ENCODE assay signal across 10 cellular contexts in the genomic region with DNA sequence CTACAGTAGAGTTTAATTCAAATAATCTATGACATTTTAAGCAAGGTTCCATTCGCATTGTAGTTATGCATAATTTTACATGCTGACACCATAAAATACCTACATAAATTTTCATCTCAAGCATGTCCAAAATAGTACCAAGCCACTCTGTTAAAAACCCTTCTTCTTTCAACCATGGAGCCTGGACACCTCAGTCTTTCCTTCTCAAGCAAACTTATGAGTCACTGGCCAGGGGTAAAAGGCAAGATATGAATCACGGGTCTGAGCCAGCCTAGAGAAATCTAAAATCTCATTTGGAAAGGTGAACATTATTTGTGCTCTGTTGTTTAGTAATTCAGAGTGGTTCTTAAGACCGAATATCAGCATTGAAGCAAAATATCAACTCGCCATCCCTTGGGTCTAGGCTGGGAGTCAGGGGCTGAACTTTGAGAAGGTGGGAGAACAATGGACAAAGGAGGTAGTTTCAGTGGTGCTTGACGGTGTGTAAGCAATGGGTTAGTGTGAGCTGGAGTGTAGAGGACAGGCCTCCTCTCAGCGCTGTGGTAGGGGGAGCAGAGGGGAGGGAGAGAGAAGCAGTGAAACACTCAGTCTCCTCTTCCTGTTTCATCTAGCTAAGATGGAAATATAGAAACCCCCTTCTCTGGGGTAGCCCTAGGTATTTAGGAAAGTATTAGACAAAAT. TPM values are rescaled to one million over a fixed set of nuclear protein-coding genes. Genes with fewer than 3 reads are reported as not detected.
DNase-seq lines count a peak whose midpoint lies in the region; ATAC-seq and TF ChIP-seq lines count a peak whose summit lies in the region.
"Had no signal": no experiment of that assay in that cellular context is flagged by ENCODE, and none has a peak within 500 bp of the region (broad histone marks: within the 10 kb centered on the region; RNA-seq: fewer than 3 reads in every experiment).

No MANE protein-coding gene starts in this region.

- DNase-seq in T-helper 2 cell treated with Interferon-gamma antibody and Interleukin-4, amounts not matched to agents 5 μg/mL and 100 μg/mL, for 36 hours (ENCODE audit: low spot score): peak; percentile 16
- DNase-seq in T-helper 2 cell: no peak
- peak; percentile 78 for DNase-seq in RWPE1 (ENCODE audit: low spot score)
- DNase-seq in stimulated activated naive B cell treated with anti-CD40 and anti-IgM and Interleukin-4, amounts not matched to agents 10 μg/mL and 1 μg/mL and 100 μg/mL, for 72 hours: peak; percentile 37
- DNase-seq in testis: no peak
- no peak for DNase-seq in natural killer cell
- no peak for DNase-seq in NCI-H1105 treated with DMSO at 0.1 percent for 48 hours (lab: John Stamatoyannopoulos, UW)
- DNase-seq: nucleus accumbens, T1000 had no signal

- WGBS in testis, 2 donors: 82 to 85% methylated on average over 6 of the region's 6 CpGs

- no peaks in the 10 kb centered on the region for H3K27me3 ChIP-seq in testis

- H3K36me3 ChIP-seq in testis (ENCODE audit: low read depth, missing control alignments): no peaks in the 10 kb centered on the region

- no peaks in the 10 kb centered on the region for H3K4me1 ChIP-seq in testis

- no peaks in the 10 kb centered on the region for H3K4me1 Mint-ChIP-seq in T-helper 2 cell treated with Interferon-gamma antibody and Interleukin-4, amounts not matched to agents 5 μg/mL and 100 μg/mL, for 36 hours (ENCODE audit: low read depth)
- H3K4me1 Mint-ChIP-seq in stimulated activated naive B cell treated with anti-CD40 and anti-IgM and Interleukin-4, amounts not matched to agents 10 μg/mL and 1 μg/mL and 100 μg/mL, for 72 hours: peaks cover 12 to 13% of the 10 kb centered on the region in 2 donors
- H3K4me1 Mint-ChIP-seq in natural killer cell: no peaks in the 10 kb centered on the region

- ATAC-seq in HG02840 (IDR thresholded peaks at IDR 0.05; ENCODE audit: low FRiP score, unreplicated experiment) (peak; percentile 87), natural killer cell (no peak)
- ATAC-seq in stimulated activated naive B cell treated with anti-CD40 and anti-IgM and Interleukin-4, amounts not matched to agents 10 μg/mL and 1 μg/mL and 100 μg/mL, for 72 hours (replicated peaks): peak; percentile 90

- TF ChIP-seq POLR2A in testis (IDR thresholded peaks at IDR 0.05): no peak

- H3K4me3 Mint-ChIP-seq in T-helper 2 cell treated with Interferon-gamma antibody and Interleukin-4, amounts not matched to agents 5 μg/mL and 100 μg/mL, for 36 hours: no peak overlapping the region
- peak overlapping the region; percentile 49 to 68 for H3K4me3 Mint-ChIP-seq in stimulated activated naive B cell treated with anti-CD40 and anti-IgM and Interleukin-4, amounts not matched to agents 10 μg/mL and 1 μg/mL and 100 μg/mL, for 72 hours
- no peak overlapping the region for H3K4me3 Mint-ChIP-seq in natural killer cell

- no peaks in the 10 kb centered on the region for H3K9me3 ChIP-seq in testis

- H3K27ac ChIP-seq in RWPE1 (no peak overlapping the region), testis (no peak overlapping the region)

- CTCF ChIA-PET in RWPE1 (lab: Yijun Ruan, JAX): no interaction called here

- H3K9me3 Mint-ChIP-seq in T-helper 2 cell treated with Interferon-gamma antibody and Interleukin-4, amounts not matched to agents 5 μg/mL and 100 μg/mL, for 36 hours: no peaks in the 10 kb centered on the region
- no peaks in the 10 kb centered on the region for H3K9me3 Mint-ChIP-seq in stimulated activated naive B cell treated with anti-CD40 and anti-IgM and Interleukin-4, amounts not matched to agents 10 μg/mL and 1 μg/mL and 100 μg/mL, for 72 hours
- no peaks in the 10 kb centered on the region for H3K9me3 Mint-ChIP-seq in natural killer cell

- POLR2A ChIA-PET in RWPE1 (lab: Yijun Ruan, JAX; ENCODE audit: low non-redundant PET): no interaction called here

- no peak for TF ChIP-seq CTCF in RWPE1 (conservative IDR thresholded peaks at IDR 0.05; ENCODE audit: low read depth)
- no peak for TF ChIP-seq CTCF in testis (IDR thresholded peaks at IDR 0.05)
- TF ChIP-seq CTCF in natural killer cell (IDR thresholded peaks at IDR 0.05): no peak

- peaks cover 5% of the 10 kb centered on the region for H3K27me3 Mint-ChIP-seq in T-helper 2 cell treated with Interferon-gamma antibody and Interleukin-4, amounts not matched to agents 5 μg/mL and 100 μg/mL, for 36 hours (ENCODE audit: low read depth)
- peaks cover 5 to 20% of the 10 kb centered on the region in 2 donors for H3K27me3 Mint-ChIP-seq in stimulated activated naive B cell treated with anti-CD40 and anti-IgM and Interleukin-4, amounts not matched to agents 10 μg/mL and 1 μg/mL and 100 μg/mL, for 72 hours
- peaks cover 8 to 27% of the 10 kb centered on the region in 2 donors for H3K27me3 Mint-ChIP-seq in natural killer cell (ENCODE audit: low read depth in 2 of 2)

- intact Hi-C loops in testis (cut with DNase I; ENCODE audit: low total_unique reads): no loop called here
- intact Hi-C loops in natural killer cell (cut with micrococcal nuclease): no loop called here

- no peak overlapping the region for H3K27ac Mint-ChIP-seq in T-helper 2 cell treated with Interferon-gamma antibody and Interleukin-4, amounts not matched to agents 5 μg/mL and 100 μg/mL, for 36 hours
- H3K27ac Mint-ChIP-seq in stimulated activated naive B cell treated with anti-CD40 and anti-IgM and Interleukin-4, amounts not matched to agents 10 μg/mL and 1 μg/mL and 100 μg/mL, for 72 hours: peak overlapping the region; percentile 94
- no peak overlapping the region for H3K27ac Mint-ChIP-seq in natural killer cell

- no peak overlapping the region for H3K4me3 ChIP-seq in testis

- no peaks in the 10 kb centered on the region for H3K36me3 Mint-ChIP-seq in T-helper 2 cell treated with Interferon-gamma antibody and Interleukin-4, amounts not matched to agents 5 μg/mL and 100 μg/mL, for 36 hours (ENCODE audit: low read depth)
- H3K36me3 Mint-ChIP-seq in stimulated activated naive B cell treated with anti-CD40 and anti-IgM and Interleukin-4, amounts not matched to agents 10 μg/mL and 1 μg/mL and 100 μg/mL, for 72 hours: no peaks in the 10 kb centered on the region
- no peaks in the 10 kb centered on the region for H3K36me3 Mint-ChIP-seq in natural killer cell

RNA-seq across cellular contexts. Expression of gene GPAM, which starts 19.1 kb away (rescaled TPM):
- total RNA-seq in testis (10 to 100 TPM; 36.7 to 37.6 TPM), natural killer cell (10 to 100 TPM in 1 of 3 donors, 1 to 10 TPM in 2; 4.7 to 11.7 (median 6.1) TPM)
- polyA plus RNA-seq in testis (ENCODE audit: insufficient read depth, low read depth, low replicate concordance): 25.1 TPM

Comparison
In these comparisons a context has a peak if more than half of its experiments do, and no peak if none do; other contexts are left out.
1. DNase-seq: peak in T-helper 2 cell treated with Interferon-gamma antibody and Interleukin-4, amounts not matched to agents 5 μg/mL and 100 μg/mL, for 36 hours (single experiment), RWPE1 (single experiment) and stimulated activated naive B cell treated with anti-CD40 and anti-IgM and Interleukin-4, amounts not matched to agents 10 μg/mL and 1 μg/mL and 100 μg/mL, for 72 hours (single experiment); none in T-helper 2 cell (0 of 5), testis (single experiment), natural killer cell (single experiment) and NCI-H1105 treated with DMSO at 0.1 percent for 48 hours (single experiment).
2. H3K4me3 Mint-ChIP-seq: peak in stimulated activated naive B cell treated with anti-CD40 and anti-IgM and Interleukin-4, amounts not matched to agents 10 μg/mL and 1 μg/mL and 100 μg/mL, for 72 hours (2 of 2); none in T-helper 2 cell treated with Interferon-gamma antibody and Interleukin-4, amounts not matched to agents 5 μg/mL and 100 μg/mL, for 36 hours (single experiment) and natural killer cell (single experiment).
3. ATAC-seq: peak in HG02840 (single experiment) and stimulated activated naive B cell treated with anti-CD40 and anti-IgM and Interleukin-4, amounts not matched to agents 10 μg/mL and 1 μg/mL and 100 μg/mL, for 72 hours (2 of 2); none in natural killer cell (0 of 3).